In the genomic region with DNA sequence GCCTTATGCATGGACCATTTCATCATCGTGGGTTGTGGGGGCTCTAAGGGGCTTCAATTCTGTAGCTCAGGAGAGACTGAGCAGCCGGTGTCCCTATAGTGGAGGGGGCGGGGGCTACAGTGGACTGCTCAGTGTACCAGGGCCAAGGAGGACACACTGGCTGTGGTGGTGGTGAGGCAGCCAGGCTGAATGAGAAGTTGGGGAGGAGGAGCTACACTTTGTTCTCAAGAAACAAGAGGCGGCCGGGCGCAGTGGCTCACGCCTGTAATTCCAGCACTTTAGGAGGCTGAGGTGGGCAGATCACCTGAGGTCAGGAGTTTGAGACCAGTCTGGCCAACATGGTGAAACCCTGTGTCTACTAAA, we compare ENCODE assay signal across 1 cellular context.
TF ChIP-seq lines count a peak whose summit lies in the region.

No MANE protein-coding gene starts in this region.

TF ChIP-seq in HEK293, 187 proteins besides CTCF, POLR2A, EP300 and RAD21 (continued from another document):
- TF ChIP-seq, protein P1, sequence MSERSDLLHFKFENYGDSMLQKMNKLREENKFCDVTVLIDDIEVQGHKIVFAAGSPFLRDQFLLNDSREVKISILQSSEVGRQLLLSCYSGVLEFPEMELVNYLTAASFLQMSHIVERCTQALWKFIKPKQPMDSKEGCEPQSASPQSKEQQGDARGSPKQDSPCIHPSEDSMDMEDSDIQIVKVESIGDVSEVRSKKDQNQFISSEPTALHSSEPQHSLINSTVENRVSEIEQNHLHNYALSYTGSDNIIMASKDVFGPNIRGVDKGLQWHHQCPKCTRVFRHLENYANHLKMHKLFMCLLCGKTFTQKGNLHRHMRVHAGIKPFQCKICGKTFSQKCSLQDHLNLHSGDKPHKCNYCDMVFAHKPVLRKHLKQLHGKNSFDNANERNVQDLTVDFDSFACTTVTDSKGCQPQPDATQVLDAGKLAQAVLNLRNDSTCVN (tag by site-specific recombination; optimal IDR thresholded peaks at IDR 0.05): peak; percentile 2
TF ChIP-seq in HEK293: peak in this region for 3; not testable (repeated sequence) for 184.
